18 cellular contexts compared by ENCODE assay signal in genomic region chr4:115356176-115356575, GRCh38.
DNase-seq lines count a peak whose midpoint lies in the region; ATAC-seq and TF ChIP-seq lines count a peak whose summit lies in the region.
"Had no signal": no experiment of that assay in that cellular context is flagged by ENCODE, and none has a peak within 500 bp of the region (broad histone marks: within the 10 kb centered on the region; RNA-seq: fewer than 3 reads in every experiment).

No MANE protein-coding gene starts in this region.

- H3K27ac ChIP-seq in DND-41 (ENCODE audit: low read length), result 0 out of 2 replicates have a peak overlapping the region, but pooled peaks have one; percentile 6
- no peak overlapping the region for H3K27ac ChIP-seq in RWPE1
- H3K27ac ChIP-seq: C4-2B had no signal

- H3K27ac Mint-ChIP-seq in progenitor cell of endocrine pancreas, result peak overlapping the region; percentile 33
- H3K27ac Mint-ChIP-seq in activated CD4-positive, alpha-beta memory T cell treated with anti-CD3 and anti-CD28 coated beads, Interleukin-2, amount 10 ng/mL, durations not matched to agents 7 days and 5 days, result no peak overlapping the region
- H3K27ac Mint-ChIP-seq: CD4-positive, alpha-beta T cell; HFFc6 had no signal

- H3K4me2 ChIP-seq in DND-41 (ENCODE audit: insufficient read depth, low read length), result no peak overlapping the region

- H2AFZ ChIP-seq in DND-41 (ENCODE audit: low read depth, low read length), result no peak overlapping the region

- no peaks in the 10 kb centered on the region for H3K27me3 ChIP-seq in DND-41 (ENCODE audit: insufficient read depth, low read length, poor library complexity)

- H3K4me3 ChIP-seq in DND-41 (ENCODE audit: low read depth in 1 of 2, low read length in 2 of 2), result no peak overlapping the region

- TF ChIP-seq CTCF in DND-41 (IDR thresholded peaks at IDR 0.05; ENCODE audit: borderline replicate concordance, extremely low read depth, low read length, poor library complexity, severe bottlenecking) (no peak), RWPE1 (conservative IDR thresholded peaks at IDR 0.05; ENCODE audit: low read depth) (no peak), progenitor cell of endocrine pancreas (IDR thresholded peaks at IDR 0.05; ENCODE audit: unreplicated experiment) (no peak)

- no peak overlapping the region for H3K4me3 Mint-ChIP-seq in progenitor cell of endocrine pancreas (ENCODE audit: low read depth)
- no peak overlapping the region for H3K4me3 Mint-ChIP-seq in activated CD4-positive, alpha-beta memory T cell treated with anti-CD3 and anti-CD28 coated beads, Interleukin-2, amount 10 ng/mL, durations not matched to agents 7 days and 5 days
- H3K4me3 Mint-ChIP-seq: CD4-positive, alpha-beta T cell; HFFc6 had no signal

- no peak for ATAC-seq in DND-41 (ENCODE audit: insufficient read depth, low read depth)
- ATAC-seq: HCT116 had no signal

- POLR2A ChIA-PET in RWPE1 (lab: Yijun Ruan, JAX; ENCODE audit: low non-redundant PET), result no interaction called here
- POLR2A ChIA-PET in activated CD4-positive, alpha-beta memory T cell treated with anti-CD3 and anti-CD28 coated beads, Interleukin-2, amount 10 ng/mL, durations not matched to agents 7 days and 5 days (lab: Charles Lee), result no interaction called here

- H4K20me1 ChIP-seq in DND-41 (ENCODE audit: insufficient read depth, low read length), result no peaks in the 10 kb centered on the region

- CTCF ChIA-PET in RWPE1 (lab: Yijun Ruan, JAX), result no interaction called here
- CTCF ChIA-PET in activated CD4-positive, alpha-beta memory T cell treated with anti-CD3 and anti-CD28 coated beads, Interleukin-2, amount 10 ng/mL, durations not matched to agents 7 days and 5 days (lab: Charles Lee), result no interaction called here

- no peaks in the 10 kb centered on the region for H3K36me3 ChIP-seq in DND-41 (ENCODE audit: insufficient read depth, low read length)

- H3K9ac ChIP-seq in DND-41 (ENCODE audit: low read depth, low read length), result no peak overlapping the region

- H3K4me1 Mint-ChIP-seq in progenitor cell of endocrine pancreas (ENCODE audit: low read depth), result peaks cover 3% of the 10 kb centered on the region
- no peaks in the 10 kb centered on the region for H3K4me1 Mint-ChIP-seq in activated CD4-positive, alpha-beta memory T cell treated with anti-CD3 and anti-CD28 coated beads, Interleukin-2, amount 10 ng/mL, durations not matched to agents 7 days and 5 days

- H3K36me3 Mint-ChIP-seq in progenitor cell of endocrine pancreas (ENCODE audit: insufficient read depth), result no peaks in the 10 kb centered on the region
- H3K36me3 Mint-ChIP-seq in activated CD4-positive, alpha-beta memory T cell treated with anti-CD3 and anti-CD28 coated beads, Interleukin-2, amount 10 ng/mL, durations not matched to agents 7 days and 5 days (ENCODE audit: low read depth), result no peaks in the 10 kb centered on the region

- peaks cover 14% of the 10 kb centered on the region for H3K4me1 ChIP-seq in DND-41 (ENCODE audit: insufficient read depth, low read length)

- H3K9me3 Mint-ChIP-seq in progenitor cell of endocrine pancreas (ENCODE audit: low read depth), result peaks cover 33% of the 10 kb centered on the region
- peaks cover 10% of the 10 kb centered on the region for H3K9me3 Mint-ChIP-seq in activated CD4-positive, alpha-beta memory T cell treated with anti-CD3 and anti-CD28 coated beads, Interleukin-2, amount 10 ng/mL, durations not matched to agents 7 days and 5 days

- H3K27me3 Mint-ChIP-seq in progenitor cell of endocrine pancreas, result no peaks in the 10 kb centered on the region
- H3K27me3 Mint-ChIP-seq in activated CD4-positive, alpha-beta memory T cell treated with anti-CD3 and anti-CD28 coated beads, Interleukin-2, amount 10 ng/mL, durations not matched to agents 7 days and 5 days, result no peaks in the 10 kb centered on the region
- H3K27me3 Mint-ChIP-seq: CD4-positive, alpha-beta T cell had no signal

- DNase-seq in DND-41 (no peak), RWPE1 (ENCODE audit: low spot score) (peak; percentile 6), fibroblast of gingiva (ENCODE audit: low read depth) (peak; percentile 3), progenitor cell of endocrine pancreas (ENCODE audit: low spot score, unreplicated experiment) (no peak), kidney tubule cell (ENCODE audit: low spot score) (no peak), NCI-H774 (lab: John Stamatoyannopoulos, UW) (no peak)
- DNase-seq in activated CD4-positive, alpha-beta T cell treated with anti-CD3 and anti-CD28 coated beads, Interleukin-2, amount 50 U/mL, for 1 hour, result no peak
- DNase-seq in activated CD4-positive, alpha-beta memory T cell treated with anti-CD3 and anti-CD28 coated beads, Interleukin-2, amount 10 ng/mL, durations not matched to agents 7 days and 5 days, result no peak
- DNase-seq: AML-193; CD4-positive, alpha-beta T cell; DMS153; DMS79; GF-D8; GOT3; H7; HFFc6 had no signal

- H3K79me2 ChIP-seq in DND-41 (ENCODE audit: insufficient read depth, low read length), result no peaks in the 10 kb centered on the region

- peaks cover 28% of the 10 kb centered on the region for H3K9me3 ChIP-seq in DND-41 (ENCODE audit: insufficient read depth, low read length, severe bottlenecking)

Comparison
In these comparisons a context has a peak if more than half of its experiments do, and no peak if none do; other contexts are left out.
1. DNase-seq: peak in RWPE1 (single experiment) and fibroblast of gingiva (single experiment); none in DND-41 (single experiment), progenitor cell of endocrine pancreas (single experiment), activated CD4-positive, alpha-beta T cell treated with anti-CD3 and anti-CD28 coated beads, Interleukin-2, amount 50 U/mL, for 1 hour (single experiment), kidney tubule cell (single experiment), activated CD4-positive, alpha-beta memory T cell treated with anti-CD3 and anti-CD28 coated beads, Interleukin-2, amount 10 ng/mL, durations not matched to agents 7 days and 5 days (single experiment) and NCI-H774 (single experiment).